ENCODE assay signal across 17 cellular contexts in the genomic region with DNA sequence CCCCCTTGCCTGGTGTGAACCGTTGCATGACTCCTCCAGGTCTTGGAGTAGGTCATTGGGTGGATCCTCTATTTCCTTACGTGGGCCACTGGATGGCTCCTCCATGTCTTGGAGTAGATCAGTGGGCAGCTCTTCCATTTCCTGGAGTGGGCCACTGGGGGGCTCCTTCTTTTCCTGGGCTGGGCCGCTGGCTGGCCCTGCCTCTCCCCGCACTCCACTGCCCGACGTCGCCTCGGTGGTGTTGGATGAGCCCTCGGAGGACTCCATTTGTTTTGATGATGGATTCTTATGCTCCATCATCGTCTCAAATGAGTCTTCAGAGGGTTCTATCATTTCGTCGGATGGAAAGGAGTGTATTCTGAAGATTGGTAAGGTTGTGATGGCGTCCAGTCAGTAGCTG. TPM values are rescaled to one million over a fixed set of nuclear protein-coding genes. Genes with fewer than 3 reads are reported as not detected.
DNase-seq lines count a peak whose midpoint lies in the region; ATAC-seq and TF ChIP-seq lines count a peak whose summit lies in the region.
"Had no signal": no experiment of that assay in that cellular context is flagged by ENCODE, and none has a peak within 500 bp of the region (broad histone marks: within the 10 kb centered on the region; RNA-seq: fewer than 3 reads in every experiment).

No MANE protein-coding gene starts in this region.

- no peak overlapping the region for H3K4me3 ChIP-seq in heart right ventricle
- H3K4me3 ChIP-seq in spleen = no peak overlapping the region
- H3K4me3 ChIP-seq in endodermal cell (ENCODE audit: low read length) = no peak overlapping the region
- no peak overlapping the region for H3K4me3 ChIP-seq in psoas muscle
- H3K4me3 ChIP-seq: BLaER1 treated with 17β-estradiol and CSF1 and Interleukin-3, amounts not matched to agents 10 nM and 100 nM; GM23338 had no signal

- no peaks in the 10 kb centered on the region for H3K36me3 ChIP-seq in heart right ventricle
- peaks cover 0 to 17% (median 0%) of the 10 kb centered on the region in 6 donors for H3K36me3 ChIP-seq in spleen
- no peaks in the 10 kb centered on the region for H3K36me3 ChIP-seq in endodermal cell (ENCODE audit: control insufficient read depth, insufficient read depth, low read length)
- H3K36me3 ChIP-seq in psoas muscle (ENCODE audit: insufficient read depth in 1 of 2, low read depth in 1 of 2) = no peaks in the 10 kb centered on the region
- H3K36me3 ChIP-seq: BLaER1 treated with 17β-estradiol and CSF1 and Interleukin-3, amounts not matched to agents 10 nM and 100 nM had no signal

- H3K9me3 ChIP-seq in heart right ventricle (peaks cover 0 to 8% (median 0%) of the 10 kb centered on the region in 11 donors), spleen (peaks cover 0 to 23% (median 0%) of the 10 kb centered on the region in 8 donors), endodermal cell (ENCODE audit: control insufficient read depth, low read length) (no peaks in the 10 kb centered on the region), psoas muscle (no peaks in the 10 kb centered on the region)

- TF ChIP-seq CTCF in heart right ventricle (IDR thresholded peaks at IDR 0.05) (no peak), chondrocyte (IDR thresholded peaks at IDR 0.05) (no peak), neural crest cell (conservative IDR thresholded peaks at IDR 0.05) (no peak), spleen (IDR thresholded peaks at IDR 0.05 in 8 of 11, conservative IDR thresholded peaks at IDR 0.05 in 3 of 11) (no peak), endodermal cell (conservative IDR thresholded peaks at IDR 0.05) (no peak), psoas muscle (IDR thresholded peaks at IDR 0.05) (no peak)

- WGBS in heart right ventricle, 2 donors = 89 to 90% methylated on average over 13 of the region's 13 CpGs
- 86 to 96% (median 93%) methylated on average over 13 of the region's 13 CpGs for WGBS in spleen, 5 donors
- WGBS in endodermal cell (ENCODE audit: insufficient coverage in 1 of 2, insufficient read length in 1 of 2), 2 experiments = 94% methylated on average over 11 to 13 of the region's 13 CpGs
- 88 to 89% (median 88%) methylated on average over 13 of the region's 13 CpGs for WGBS in psoas muscle, 3 donors

- ATAC-seq in Right ventricle myocardium inferior (no peak), heart right ventricle (no peak), psoas muscle (no peak)
- ATAC-seq: GM23338 had no signal

- H3K27ac ChIP-seq in heart right ventricle (no peak overlapping the region), spleen (no peak overlapping the region), endodermal cell (ENCODE audit: low read depth, low read length) (no peak overlapping the region), psoas muscle (no peak overlapping the region)
- H3K27ac ChIP-seq: BLaER1 treated with 17β-estradiol and CSF1 and Interleukin-3, amounts not matched to agents 10 nM and 100 nM had no signal

- TF ChIP-seq POLR2A in spleen (IDR thresholded peaks at IDR 0.05) = no peak

- peaks cover 0 to 13% (median 0%) of the 10 kb centered on the region in 7 donors for H3K27me3 ChIP-seq in heart right ventricle
- no peaks in the 10 kb centered on the region for H3K27me3 ChIP-seq in spleen (replicated peaks in 1 of 7)
- H3K27me3 ChIP-seq in endodermal cell (ENCODE audit: control insufficient read depth, insufficient read depth, low read length, poor library complexity, severe bottlenecking) = no peaks in the 10 kb centered on the region
- peaks cover 0 to 5% (median 5%) of the 10 kb centered on the region in 3 donors for H3K27me3 ChIP-seq in psoas muscle (ENCODE audit: insufficient read depth in 3 of 3, low read length in 2 of 3)
- H3K27me3 ChIP-seq: BLaER1 treated with 17β-estradiol and CSF1 and Interleukin-3, amounts not matched to agents 10 nM and 100 nM had no signal

- H3K27ac Mint-ChIP-seq in chondrocyte (ENCODE audit: unreplicated experiment) (no peak overlapping the region), neural crest cell (ENCODE audit: unreplicated experiment) (peak overlapping the region; percentile 20), endodermal cell (no peak overlapping the region)
- H3K27ac Mint-ChIP-seq: CD4-positive, alpha-beta T cell; GM23338 had no signal

- H3K27me3 Mint-ChIP-seq in chondrocyte (ENCODE audit: low read depth) (peaks cover 17% of the 10 kb centered on the region), neural crest cell (ENCODE audit: low read depth) (peaks cover 2% of the 10 kb centered on the region), endodermal cell (ENCODE audit: insufficient read depth) (peaks cover 22% of the 10 kb centered on the region)

- H3K4me1 ChIP-seq in heart right ventricle (peaks cover 0 to 3% (median 0%) of the 10 kb centered on the region in 9 donors), spleen (no peaks in the 10 kb centered on the region), endodermal cell (ENCODE audit: control insufficient read depth, insufficient read depth, low read length) (peaks cover 4% of the 10 kb centered on the region), psoas muscle (no peaks in the 10 kb centered on the region)

- H3K9me3 Mint-ChIP-seq in chondrocyte (ENCODE audit: low read depth) (peaks cover 10% of the 10 kb centered on the region), neural crest cell (peaks cover 10% of the 10 kb centered on the region), endodermal cell (peaks cover 25% of the 10 kb centered on the region)
- H3K9me3 Mint-ChIP-seq: CD4-positive, alpha-beta T cell had no signal

- no peak overlapping the region for H3K4me3 Mint-ChIP-seq in chondrocyte (ENCODE audit: unreplicated experiment)
- no peak overlapping the region for H3K4me3 Mint-ChIP-seq in neural crest cell
- no peak overlapping the region for H3K4me3 Mint-ChIP-seq in endodermal cell
- H3K4me3 Mint-ChIP-seq: CD4-positive, alpha-beta T cell; GM23338 had no signal

- H3K36me3 Mint-ChIP-seq in chondrocyte (ENCODE audit: low read depth) = peaks cover 3% of the 10 kb centered on the region
- peaks cover 3% of the 10 kb centered on the region for H3K36me3 Mint-ChIP-seq in neural crest cell (ENCODE audit: low read depth)
- H3K36me3 Mint-ChIP-seq in endodermal cell (ENCODE audit: low read depth) = peaks cover 11% of the 10 kb centered on the region

- peak; percentile 32 for DNase-seq in Right ventricle myocardium inferior (ENCODE audit: missing footprints)
- DNase-seq in heart right ventricle = no peak
- DNase-seq in chondrocyte (ENCODE audit: low spot score) = peak; percentile 52
- DNase-seq in neural crest cell (ENCODE audit: low read depth, low spot score) = no peak
- DNase-seq in spleen = peak; percentile 43
- DNase-seq in endodermal cell = no peak
- DNase-seq in GM19238 (ENCODE audit: insufficient read length, low spot score) = no peak
- no peak for DNase-seq in psoas muscle
- DNase-seq: 8988T; Calu3; CD4-positive, alpha-beta T cell; DMS 273 treated with DMSO at 0.1 percent for 48 hours; H7 had no signal

- no peak overlapping the region for H3K9ac ChIP-seq in endodermal cell (ENCODE audit: extremely low read depth, low read length, poor library complexity, severe bottlenecking)
- H3K9ac ChIP-seq: BLaER1 treated with 17β-estradiol and CSF1 and Interleukin-3, amounts not matched to agents 10 nM and 100 nM had no signal

- intact Hi-C loops in Right ventricle myocardium inferior (cut with DNase I) (no loop called here), heart right ventricle (cut with DNase I) (no loop called here), spleen (cut with DNase I; ENCODE audit: low total_unique reads) (no loop called here), psoas muscle (cut with DNase I) (no loop called here)

- H3K4me1 Mint-ChIP-seq in chondrocyte (ENCODE audit: low read depth) (peaks cover 11% of the 10 kb centered on the region), neural crest cell (peaks cover 17% of the 10 kb centered on the region), endodermal cell (peaks cover 23% of the 10 kb centered on the region)

RNA-seq across cellular contexts. Expression of a gene that starts 19.1 kb away (rescaled TPM):
- total RNA-seq in Right ventricle myocardium inferior (not detected), heart right ventricle (not detected), chondrocyte (0.02 TPM in 1 of 3 replicates, not detected in the others), neural crest cell (0.09 and 0.18 TPM in 2 replicates), spleen (not detected), endodermal cell (1 to 10 TPM in 1 of 2 donors, under 1 TPM in 1; 0.86 to 2.0 TPM), psoas muscle (not detected)
- polyA plus RNA-seq in heart right ventricle (not detected), spleen (under 1 TPM in 1 of 3 donors, not detected in 2; under 0.01 TPM), psoas muscle (under 1 TPM in 1 of 3 donors, not detected in 2; 0.01 TPM)
- 0.78 TPM for polyA plus RNA-seq in endodermal cell (2013, experiment 1 of 2)
- 0.87 TPM for polyA plus RNA-seq in endodermal cell (2013, experiment 2 of 2)
- total RNA-seq: CD4-positive, alpha-beta T cell; Daoy; GM23338; H7 had no signal
- polyA plus RNA-seq: GM23338 had no signal

RNA-seq across cellular contexts. Expression of a gene that starts 58.5 kb away (rescaled TPM):
- total RNA-seq in Right ventricle myocardium inferior (34.8 TPM), heart right ventricle (10 to 100 TPM in 7 of 10 donors, 1 to 10 TPM in 3; 8.4 to 27.8 (median 12.4) TPM), chondrocyte (not detected in 3 replicates), neural crest cell (0.96 and 1.0 TPM in 2 replicates), spleen (100 to 1,000 TPM in 5 of 7 donors, 10 to 100 TPM in 2; 86.5 to 282 (median 174) TPM), endodermal cell (10 to 100 TPM in 1 of 2 donors, 1 to 10 TPM in 1; 5.3 to 15.3 TPM), psoas muscle (10 to 100 TPM; 21.8 to 52.6 (median 25.1) TPM)
- polyA plus RNA-seq in heart right ventricle (100 to 1,000 TPM in 1 of 2 donors, 1 to 10 TPM in 1; 7.7 to 122 TPM), spleen (100 to 1,000 TPM in 2 of 3 donors, 10 to 100 TPM in 1; 86.6 to 763 (median 435) TPM), psoas muscle (10 to 100 TPM; 17.8 to 26.9 (median 23.3) TPM)
- polyA plus RNA-seq in endodermal cell (2013, experiment 1 of 2) = 5.6 TPM
- 2.9 TPM for polyA plus RNA-seq in endodermal cell (2013, experiment 2 of 2)
- total RNA-seq: Calu3; CD4-positive, alpha-beta T cell; GM23338; HT1080 had no signal
- polyA plus RNA-seq: GM23338 had no signal

Comparison
In these comparisons a context has a peak if more than half of its experiments do, and no peak if none do; other contexts are left out.
1. DNase-seq: peak in Right ventricle myocardium inferior (single experiment), chondrocyte (single experiment) and spleen (single experiment); none in heart right ventricle (0 of 2), neural crest cell (single experiment), endodermal cell (single experiment), GM19238 (single experiment) and psoas muscle (0 of 2).